Comparison of ENCODE assay signal across 16 cellular contexts in genomic region chr1:57082711-57083439, GRCh38.
"Had no signal": no experiment of that assay in that cellular context is flagged by ENCODE, and none has a peak within 500 bp of the region (broad histone marks: within the 10 kb centered on the region; RNA-seq: fewer than 3 reads in every experiment).

No MANE protein-coding gene starts in this region.

- H3K4me1 Mint-ChIP-seq: immature natural killer cell; naive thymus-derived CD4-positive, alpha-beta T cell had no signal

- ATAC-seq: naive thymus-derived CD4-positive, alpha-beta T cell; psoas muscle had no signal

- H3K9me3 Mint-ChIP-seq: immature natural killer cell, nephron progenitor cell, type B pancreatic cell had no signal

- H3K36me3 ChIP-seq: colonic mucosa, neutrophil, stomach had no signal

- H3K36me3 Mint-ChIP-seq: immature natural killer cell; naive thymus-derived CD4-positive, alpha-beta T cell; type B pancreatic cell had no signal

- H3K9me3 ChIP-seq: colonic mucosa, neutrophil, psoas muscle, stomach had no signal

- H3K4me1 ChIP-seq: colonic mucosa, psoas muscle, stomach had no signal

- H3K27ac ChIP-seq: colonic mucosa, dorsolateral prefrontal cortex, neutrophil, psoas muscle, stomach had no signal

- DNase-seq: colonic mucosa; dorsolateral prefrontal cortex; effector CD8-positive, alpha-beta T cell; foreskin melanocyte; immature natural killer cell; mammary epithelial cell; naive thymus-derived CD4-positive, alpha-beta T cell; nephron progenitor cell; psoas muscle; retina; small intestine; stimulated activated CD4-positive, alpha-beta T cell treated with anti-CD3 and anti-CD28 coated beads, Interleukin-12 subunit alpha, Interleukin-12 subunit beta, amount 100 ng/mL, for 4 hours; stimulated activated naive CD4-positive, alpha-beta T cell; stomach had no signal

- H3K27ac Mint-ChIP-seq: immature natural killer cell; naive thymus-derived CD4-positive, alpha-beta T cell; nephron progenitor cell; type B pancreatic cell had no signal

- H3K4me3 Mint-ChIP-seq: immature natural killer cell; naive thymus-derived CD4-positive, alpha-beta T cell; nephron progenitor cell; type B pancreatic cell had no signal

- H3K4me3 ChIP-seq: colonic mucosa, dorsolateral prefrontal cortex, psoas muscle, stomach had no signal

- H3K27me3 ChIP-seq: colonic mucosa, stomach had no signal
